ENCODE assay signal across 1 cellular context in the genomic region with DNA sequence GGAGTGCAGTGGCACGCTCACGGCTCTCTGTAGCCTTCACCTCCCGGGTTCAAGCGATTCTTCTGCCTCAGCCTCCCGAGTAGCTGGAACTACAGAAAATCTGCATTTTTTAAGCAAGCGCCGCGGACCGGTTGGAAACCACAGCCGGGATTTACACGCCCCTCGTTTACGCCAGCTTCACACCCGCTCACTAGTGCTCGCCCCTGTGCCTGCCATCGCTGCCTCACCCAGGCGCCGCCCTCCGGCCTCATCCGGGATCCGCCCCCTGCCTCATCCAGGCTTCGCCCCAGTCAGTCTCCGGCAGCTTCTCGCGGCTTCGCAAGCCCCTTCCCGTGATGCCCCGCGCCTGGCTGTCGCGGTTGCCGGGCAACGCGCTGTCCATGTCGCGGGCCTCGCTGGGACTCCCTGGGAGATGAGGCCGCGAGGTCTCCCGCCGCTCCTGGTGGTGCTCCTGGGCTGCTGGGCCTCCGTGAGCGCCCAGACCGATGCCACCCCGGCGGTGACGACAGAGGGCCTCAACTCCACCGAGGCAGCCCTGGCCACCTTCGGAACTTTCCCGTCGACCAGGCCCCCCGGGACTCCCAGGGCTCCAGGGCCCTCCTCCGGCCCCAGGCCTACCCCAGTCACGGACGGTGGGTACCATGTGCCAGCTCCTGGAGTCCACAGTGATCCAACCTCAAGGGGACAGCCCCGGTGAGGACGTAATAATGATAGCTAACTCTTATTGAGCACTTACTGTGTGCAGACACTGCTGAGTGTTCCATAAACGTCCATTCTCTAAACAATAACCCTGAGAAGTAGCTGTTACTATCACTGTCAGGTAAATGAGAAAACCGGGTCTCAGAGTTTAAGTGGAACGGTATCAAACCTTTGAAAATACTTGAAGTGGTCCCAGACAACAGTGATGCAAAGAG.
A peak's percentile ranks its signal among the peaks of the same experiment; 100 is the strongest.
TF ChIP-seq lines count a peak whose summit lies in the region.

A gene (plus strand): TSS at position 359 of the 914 bp plus-strand sequence. CDS start 54 bp downstream, at position 413.

TF ChIP-seq in HepG2, 621 proteins besides CTCF, POLR2A, EP300 and RAD21 (continued from another document and continues in another):
- TF ChIP-seq, protein P1, sequence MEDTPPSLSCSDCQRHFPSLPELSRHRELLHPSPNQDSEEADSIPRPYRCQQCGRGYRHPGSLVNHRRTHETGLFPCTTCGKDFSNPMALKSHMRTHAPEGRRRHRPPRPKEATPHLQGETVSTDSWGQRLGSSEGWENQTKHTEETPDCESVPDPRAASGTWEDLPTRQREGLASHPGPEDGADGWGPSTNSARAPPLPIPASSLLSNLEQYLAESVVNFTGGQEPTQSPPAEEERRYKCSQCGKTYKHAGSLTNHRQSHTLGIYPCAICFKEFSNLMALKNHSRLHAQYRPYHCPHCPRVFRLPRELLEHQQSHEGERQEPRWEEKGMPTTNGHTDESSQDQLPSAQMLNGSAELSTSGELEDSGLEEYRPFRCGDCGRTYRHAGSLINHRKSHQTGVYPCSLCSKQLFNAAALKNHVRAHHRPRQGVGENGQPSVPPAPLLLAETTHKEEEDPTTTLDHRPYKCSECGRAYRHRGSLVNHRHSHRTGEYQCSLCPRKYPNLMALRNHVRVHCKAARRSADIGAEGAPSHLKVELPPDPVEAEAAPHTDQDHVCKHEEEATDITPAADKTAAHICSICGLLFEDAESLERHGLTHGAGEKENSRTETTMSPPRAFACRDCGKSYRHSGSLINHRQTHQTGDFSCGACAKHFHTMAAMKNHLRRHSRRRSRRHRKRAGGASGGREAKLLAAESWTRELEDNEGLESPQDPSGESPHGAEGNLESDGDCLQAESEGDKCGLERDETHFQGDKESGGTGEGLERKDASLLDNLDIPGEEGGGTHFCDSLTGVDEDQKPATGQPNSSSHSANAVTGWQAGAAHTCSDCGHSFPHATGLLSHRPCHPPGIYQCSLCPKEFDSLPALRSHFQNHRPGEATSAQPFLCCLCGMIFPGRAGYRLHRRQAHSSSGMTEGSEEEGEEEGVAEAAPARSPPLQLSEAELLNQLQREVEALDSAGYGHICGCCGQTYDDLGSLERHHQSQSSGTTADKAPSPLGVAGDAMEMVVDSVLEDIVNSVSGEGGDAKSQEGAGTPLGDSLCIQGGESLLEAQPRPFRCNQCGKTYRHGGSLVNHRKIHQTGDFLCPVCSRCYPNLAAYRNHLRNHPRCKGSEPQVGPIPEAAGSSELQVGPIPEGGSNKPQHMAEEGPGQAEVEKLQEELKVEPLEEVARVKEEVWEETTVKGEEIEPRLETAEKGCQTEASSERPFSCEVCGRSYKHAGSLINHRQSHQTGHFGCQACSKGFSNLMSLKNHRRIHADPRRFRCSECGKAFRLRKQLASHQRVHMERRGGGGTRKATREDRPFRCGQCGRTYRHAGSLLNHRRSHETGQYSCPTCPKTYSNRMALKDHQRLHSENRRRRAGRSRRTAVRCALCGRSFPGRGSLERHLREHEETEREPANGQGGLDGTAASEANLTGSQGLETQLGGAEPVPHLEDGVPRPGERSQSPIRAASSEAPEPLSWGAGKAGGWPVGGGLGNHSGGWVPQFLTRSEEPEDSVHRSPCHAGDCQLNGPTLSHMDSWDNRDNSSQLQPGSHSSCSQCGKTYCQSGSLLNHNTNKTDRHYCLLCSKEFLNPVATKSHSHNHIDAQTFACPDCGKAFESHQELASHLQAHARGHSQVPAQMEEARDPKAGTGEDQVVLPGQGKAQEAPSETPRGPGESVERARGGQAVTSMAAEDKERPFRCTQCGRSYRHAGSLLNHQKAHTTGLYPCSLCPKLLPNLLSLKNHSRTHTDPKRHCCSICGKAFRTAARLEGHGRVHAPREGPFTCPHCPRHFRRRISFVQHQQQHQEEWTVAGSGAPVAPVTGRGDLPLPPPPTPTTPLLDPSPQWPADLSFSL (CRISPR knock-in tag; IDR thresholded peaks at IDR 0.05) = no peak
- TF ChIP-seq ZNF382 (CRISPR knock-in tag; IDR thresholded peaks at IDR 0.05; ENCODE audit: borderline replicate concordance) = no peak
- TF ChIP-seq MIER3 (CRISPR knock-in tag; IDR thresholded peaks at IDR 0.05; ENCODE audit: borderline replicate concordance) = no peak
- TF ChIP-seq HES4 (CRISPR knock-in tag; IDR thresholded peaks at IDR 0.05; ENCODE audit: borderline replicate concordance) = peak; percentile 72
- TF ChIP-seq ZSCAN25 (CRISPR knock-in tag; IDR thresholded peaks at IDR 0.05) = peak; percentile 62; the same call in 1 of the 2 replicates
- peak; percentile 60; the same call in 1 of the 2 replicates for TF ChIP-seq ZNF251 (CRISPR knock-in tag; IDR thresholded peaks at IDR 0.05)
- no peak for TF ChIP-seq HNRNPH1 (optimal IDR thresholded peaks at IDR 0.05; ENCODE audit: low read depth, low read length)
- TF ChIP-seq ZFP36L1 (CRISPR knock-in tag; IDR thresholded peaks at IDR 0.05) = 0 out of 2 replicates have a peak, but pooled peaks have one; percentile 54
- TF ChIP-seq ARHGAP35 (CRISPR knock-in tag; IDR thresholded peaks at IDR 0.05; ENCODE audit: borderline replicate concordance) = peak; percentile 43; the same call in 1 of the 2 replicates
- TF ChIP-seq JUN (CRISPR knock-in tag; IDR thresholded peaks at IDR 0.05) = no peak
- TF ChIP-seq ZNF570 (CRISPR knock-in tag; IDR thresholded peaks at IDR 0.05; ENCODE audit: borderline replicate concordance) = no peak; the same call in 1 of the 2 replicates
- no peak for TF ChIP-seq SETDB1 (CRISPR knock-in tag; IDR thresholded peaks at IDR 0.05; ENCODE audit: borderline replicate concordance)
- TF ChIP-seq, protein P2, sequence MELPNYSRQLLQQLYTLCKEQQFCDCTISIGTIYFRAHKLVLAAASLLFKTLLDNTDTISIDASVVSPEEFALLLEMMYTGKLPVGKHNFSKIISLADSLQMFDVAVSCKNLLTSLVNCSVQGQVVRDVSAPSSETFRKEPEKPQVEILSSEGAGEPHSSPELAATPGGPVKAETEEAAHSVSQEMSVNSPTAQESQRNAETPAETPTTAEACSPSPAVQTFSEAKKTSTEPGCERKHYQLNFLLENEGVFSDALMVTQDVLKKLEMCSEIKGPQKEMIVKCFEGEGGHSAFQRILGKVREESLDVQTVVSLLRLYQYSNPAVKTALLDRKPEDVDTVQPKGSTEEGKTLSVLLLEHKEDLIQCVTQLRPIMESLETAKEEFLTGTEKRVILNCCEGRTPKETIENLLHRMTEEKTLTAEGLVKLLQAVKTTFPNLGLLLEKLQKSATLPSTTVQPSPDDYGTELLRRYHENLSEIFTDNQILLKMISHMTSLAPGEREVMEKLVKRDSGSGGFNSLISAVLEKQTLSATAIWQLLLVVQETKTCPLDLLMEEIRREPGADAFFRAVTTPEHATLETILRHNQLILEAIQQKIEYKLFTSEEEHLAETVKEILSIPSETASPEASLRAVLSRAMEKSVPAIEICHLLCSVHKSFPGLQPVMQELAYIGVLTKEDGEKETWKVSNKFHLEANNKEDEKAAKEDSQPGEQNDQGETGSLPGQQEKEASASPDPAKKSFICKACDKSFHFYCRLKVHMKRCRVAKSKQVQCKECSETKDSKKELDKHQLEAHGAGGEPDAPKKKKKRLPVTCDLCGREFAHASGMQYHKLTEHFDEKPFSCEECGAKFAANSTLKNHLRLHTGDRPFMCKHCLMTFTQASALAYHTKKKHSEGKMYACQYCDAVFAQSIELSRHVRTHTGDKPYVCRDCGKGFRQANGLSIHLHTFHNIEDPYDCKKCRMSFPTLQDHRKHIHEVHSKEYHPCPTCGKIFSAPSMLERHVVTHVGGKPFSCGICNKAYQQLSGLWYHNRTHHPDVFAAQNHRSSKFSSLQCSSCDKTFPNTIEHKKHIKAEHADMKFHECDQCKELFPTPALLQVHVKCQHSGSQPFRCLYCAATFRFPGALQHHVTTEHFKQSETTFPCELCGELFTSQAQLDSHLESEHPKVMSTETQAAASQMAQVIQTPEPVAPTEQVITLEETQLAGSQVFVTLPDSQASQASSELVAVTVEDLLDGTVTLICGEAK (IDR thresholded peaks at IDR 0.05) = no peak
- TF ChIP-seq, protein P2 (CRISPR knock-in tag; IDR thresholded peaks at IDR 0.05) = peak; percentile 58; the same call in 1 of the 2 replicates
- no peak for TF ChIP-seq MTF2 (CRISPR knock-in tag; IDR thresholded peaks at IDR 0.05; ENCODE audit: borderline replicate concordance)
- TF ChIP-seq MTA3 (CRISPR knock-in tag; IDR thresholded peaks at IDR 0.05) = no peak
- peak; percentile 95; the same call in 1 of the 2 replicates for TF ChIP-seq SIN3A (IDR thresholded peaks at IDR 0.05; ENCODE audit: borderline replicate concordance, low read depth, low read length)
- TF ChIP-seq ZNF546 (CRISPR knock-in tag; conservative IDR thresholded peaks at IDR 0.05) = peak; percentile 54; the same call in 1 of the 2 replicates
- no peak for TF ChIP-seq SOX13 (IDR thresholded peaks at IDR 0.05)
- TF ChIP-seq SOX13 (CRISPR knock-in tag; conservative IDR thresholded peaks at IDR 0.05 in 1 of 2, IDR thresholded peaks at IDR 0.05 in 1 of 2) = 0 out of 4 replicates have a peak, but pooled peaks of 1 of the 2 experiments have one; percentile 25
- TF ChIP-seq, protein P3, sequence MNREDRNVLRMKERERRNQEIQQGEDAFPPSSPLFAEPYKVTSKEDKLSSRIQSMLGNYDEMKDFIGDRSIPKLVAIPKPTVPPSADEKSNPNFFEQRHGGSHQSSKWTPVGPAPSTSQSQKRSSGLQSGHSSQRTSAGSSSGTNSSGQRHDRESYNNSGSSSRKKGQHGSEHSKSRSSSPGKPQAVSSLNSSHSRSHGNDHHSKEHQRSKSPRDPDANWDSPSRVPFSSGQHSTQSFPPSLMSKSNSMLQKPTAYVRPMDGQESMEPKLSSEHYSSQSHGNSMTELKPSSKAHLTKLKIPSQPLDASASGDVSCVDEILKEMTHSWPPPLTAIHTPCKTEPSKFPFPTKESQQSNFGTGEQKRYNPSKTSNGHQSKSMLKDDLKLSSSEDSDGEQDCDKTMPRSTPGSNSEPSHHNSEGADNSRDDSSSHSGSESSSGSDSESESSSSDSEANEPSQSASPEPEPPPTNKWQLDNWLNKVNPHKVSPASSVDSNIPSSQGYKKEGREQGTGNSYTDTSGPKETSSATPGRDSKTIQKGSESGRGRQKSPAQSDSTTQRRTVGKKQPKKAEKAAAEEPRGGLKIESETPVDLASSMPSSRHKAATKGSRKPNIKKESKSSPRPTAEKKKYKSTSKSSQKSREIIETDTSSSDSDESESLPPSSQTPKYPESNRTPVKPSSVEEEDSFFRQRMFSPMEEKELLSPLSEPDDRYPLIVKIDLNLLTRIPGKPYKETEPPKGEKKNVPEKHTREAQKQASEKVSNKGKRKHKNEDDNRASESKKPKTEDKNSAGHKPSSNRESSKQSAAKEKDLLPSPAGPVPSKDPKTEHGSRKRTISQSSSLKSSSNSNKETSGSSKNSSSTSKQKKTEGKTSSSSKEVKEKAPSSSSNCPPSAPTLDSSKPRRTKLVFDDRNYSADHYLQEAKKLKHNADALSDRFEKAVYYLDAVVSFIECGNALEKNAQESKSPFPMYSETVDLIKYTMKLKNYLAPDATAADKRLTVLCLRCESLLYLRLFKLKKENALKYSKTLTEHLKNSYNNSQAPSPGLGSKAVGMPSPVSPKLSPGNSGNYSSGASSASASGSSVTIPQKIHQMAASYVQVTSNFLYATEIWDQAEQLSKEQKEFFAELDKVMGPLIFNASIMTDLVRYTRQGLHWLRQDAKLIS (CRISPR knock-in tag; IDR thresholded peaks at IDR 0.05) = no peak
- TF ChIP-seq ZNF484 (CRISPR knock-in tag; IDR thresholded peaks at IDR 0.05; ENCODE audit: borderline replicate concordance, low read depth) = no peak
- peak; percentile 61 for TF ChIP-seq SUZ12 (IDR thresholded peaks at IDR 0.05; ENCODE audit: low read depth, low read length)
- TF ChIP-seq, protein P4, sequence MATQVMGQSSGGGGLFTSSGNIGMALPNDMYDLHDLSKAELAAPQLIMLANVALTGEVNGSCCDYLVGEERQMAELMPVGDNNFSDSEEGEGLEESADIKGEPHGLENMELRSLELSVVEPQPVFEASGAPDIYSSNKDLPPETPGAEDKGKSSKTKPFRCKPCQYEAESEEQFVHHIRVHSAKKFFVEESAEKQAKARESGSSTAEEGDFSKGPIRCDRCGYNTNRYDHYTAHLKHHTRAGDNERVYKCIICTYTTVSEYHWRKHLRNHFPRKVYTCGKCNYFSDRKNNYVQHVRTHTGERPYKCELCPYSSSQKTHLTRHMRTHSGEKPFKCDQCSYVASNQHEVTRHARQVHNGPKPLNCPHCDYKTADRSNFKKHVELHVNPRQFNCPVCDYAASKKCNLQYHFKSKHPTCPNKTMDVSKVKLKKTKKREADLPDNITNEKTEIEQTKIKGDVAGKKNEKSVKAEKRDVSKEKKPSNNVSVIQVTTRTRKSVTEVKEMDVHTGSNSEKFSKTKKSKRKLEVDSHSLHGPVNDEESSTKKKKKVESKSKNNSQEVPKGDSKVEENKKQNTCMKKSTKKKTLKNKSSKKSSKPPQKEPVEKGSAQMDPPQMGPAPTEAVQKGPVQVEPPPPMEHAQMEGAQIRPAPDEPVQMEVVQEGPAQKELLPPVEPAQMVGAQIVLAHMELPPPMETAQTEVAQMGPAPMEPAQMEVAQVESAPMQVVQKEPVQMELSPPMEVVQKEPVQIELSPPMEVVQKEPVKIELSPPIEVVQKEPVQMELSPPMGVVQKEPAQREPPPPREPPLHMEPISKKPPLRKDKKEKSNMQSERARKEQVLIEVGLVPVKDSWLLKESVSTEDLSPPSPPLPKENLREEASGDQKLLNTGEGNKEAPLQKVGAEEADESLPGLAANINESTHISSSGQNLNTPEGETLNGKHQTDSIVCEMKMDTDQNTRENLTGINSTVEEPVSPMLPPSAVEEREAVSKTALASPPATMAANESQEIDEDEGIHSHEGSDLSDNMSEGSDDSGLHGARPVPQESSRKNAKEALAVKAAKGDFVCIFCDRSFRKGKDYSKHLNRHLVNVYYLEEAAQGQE (IDR thresholded peaks at IDR 0.05; ENCODE audit: borderline replicate concordance in 1 of 2, low read depth in 1 of 2, low read length in 2 of 2) = no peak; a peak in 1 of 4 replicates
- 0 out of 2 replicates have a peak, but pooled peaks have one; percentile 32 for TF ChIP-seq ZSCAN30 (CRISPR knock-in tag; IDR thresholded peaks at IDR 0.05)
- TF ChIP-seq EEA1 (CRISPR knock-in tag; IDR thresholded peaks at IDR 0.05; ENCODE audit: borderline replicate concordance) = 0 out of 2 replicates have a peak, but pooled peaks have one; percentile 45
- peak; percentile 68; the same call in 1 of the 2 replicates for TF ChIP-seq MEF2D (CRISPR knock-in tag; IDR thresholded peaks at IDR 0.05)
